ENCODE assay signal across 9 cellular contexts in genomic region chr7:24963218-24963617, GRCh38. TPM values are rescaled to one million over a fixed set of nuclear protein-coding genes. Genes with fewer than 3 reads are reported as not detected.
DNase-seq lines count a peak whose midpoint lies in the region; ATAC-seq, FAIRE-seq and TF ChIP-seq lines count a peak whose summit lies in the region.
"Had no signal": no experiment of that assay in that cellular context is flagged by ENCODE, and none has a peak within 500 bp of the region (broad histone marks: within the 10 kb centered on the region; RNA-seq: fewer than 3 reads in every experiment).

No MANE protein-coding gene starts in this region.

- peaks cover 0 to 3% (median 0%) of the 10 kb centered on the region in 7 donors for H3K9me3 Mint-ChIP-seq in CD14-positive monocyte
- H3K9me3 Mint-ChIP-seq in naive thymus-derived CD4-positive, alpha-beta T cell, result peaks cover 0 to 2% (median 0%) of the 10 kb centered on the region in 11 donors

- no peak overlapping the region for H3K4me3 ChIP-seq in bronchial epithelial cell (ENCODE audit: low read depth, low read length)
- no peak overlapping the region for H3K4me3 ChIP-seq in naive thymus-derived CD4-positive, alpha-beta T cell (ENCODE audit: low read length)
- H3K4me3 ChIP-seq: breast epithelium had no signal

- CTCF ChIA-PET in naive thymus-derived CD4-positive, alpha-beta T cell (lab: Charles Lee), result interaction anchor here (1.0 to 1.1 kb wide), 2 partner anchors 16 to 18 kb away, joined by 3 read pairs; no protein-coding TSS in a partner anchor

- H3K4me3 Mint-ChIP-seq in CD14-positive monocyte, result peak overlapping the region; percentile 27 to 75
- H3K4me3 Mint-ChIP-seq in naive thymus-derived CD4-positive, alpha-beta T cell, result peak overlapping the region in 1 of 10 donors; percentile 16

- H3K27ac Mint-ChIP-seq in CD14-positive monocyte, result peak overlapping the region; percentile 84 to 96 (median 93)
- peak overlapping the region in 3 of 9 donors; percentile 46 to 66 (median 65) for H3K27ac Mint-ChIP-seq in naive thymus-derived CD4-positive, alpha-beta T cell

- peak; percentile 25 for ATAC-seq in GM21529 (IDR thresholded peaks at IDR 0.05; ENCODE audit: unreplicated experiment)
- peak; percentile 71 for ATAC-seq in naive thymus-derived CD4-positive, alpha-beta T cell
- ATAC-seq in GM21515 (IDR thresholded peaks at IDR 0.05; ENCODE audit: unreplicated experiment), result no peak

- no peak overlapping the region for H3K27ac ChIP-seq in naive thymus-derived CD4-positive, alpha-beta T cell (ENCODE audit: low read depth, low read length)

- TF ChIP-seq CTCF in CD14-positive monocyte (IDR thresholded peaks at IDR 0.05) (no peak), bronchial epithelial cell (IDR thresholded peaks at IDR 0.05; ENCODE audit: insufficient read depth, low read length, severe bottlenecking) (no peak)

- no peaks in the 10 kb centered on the region for H3K36me3 ChIP-seq in bronchial epithelial cell (ENCODE audit: control insufficient read depth, insufficient read depth, low read length)
- H3K36me3 ChIP-seq in naive thymus-derived CD4-positive, alpha-beta T cell (ENCODE audit: control insufficient read depth in 2 of 3, insufficient read depth in 3 of 3, low read length in 3 of 3), result no peaks in the 10 kb centered on the region
- H3K36me3 ChIP-seq: breast epithelium had no signal

- no peaks in the 10 kb centered on the region for H3K9me3 ChIP-seq in naive thymus-derived CD4-positive, alpha-beta T cell (ENCODE audit: control insufficient read depth in 2 of 3, low read length in 3 of 3)
- H3K9me3 ChIP-seq: breast epithelium had no signal

- peaks cover 22 to 62% of the 10 kb centered on the region in 2 donors for H3K4me1 ChIP-seq in naive thymus-derived CD4-positive, alpha-beta T cell (ENCODE audit: control insufficient read depth in 2 of 2, insufficient read depth in 2 of 2, low read length in 2 of 2)
- H3K4me1 ChIP-seq: breast epithelium had no signal

- DNase-seq in CD14-positive monocyte (ENCODE audit: low spot score), result peak; percentile 83
- peak; percentile 78 for DNase-seq in OCI-M1 (lab: John Stamatoyannopoulos, UW)
- no peak for DNase-seq in bronchial epithelial cell (ENCODE audit: low read depth)
- DNase-seq in naive thymus-derived CD4-positive, alpha-beta T cell, result peak in 1 of 9 donors; percentile 39
- DNase-seq in NCI-H82 (lab: John Stamatoyannopoulos, UW), result no peak
- DNase-seq in GM19238 (ENCODE audit: insufficient read length, low spot score), result no peak

- peaks cover 0 to 5% of the 10 kb centered on the region in 2 donors for H3K36me3 Mint-ChIP-seq in CD14-positive monocyte
- peaks cover 0 to 28% (median 4%) of the 10 kb centered on the region in 5 donors for H3K36me3 Mint-ChIP-seq in naive thymus-derived CD4-positive, alpha-beta T cell

- POLR2A ChIA-PET in naive thymus-derived CD4-positive, alpha-beta T cell (lab: Charles Lee), result no interaction called here

- H3K4me1 Mint-ChIP-seq in CD14-positive monocyte, result peaks cover 45% of the 10 kb centered on the region
- H3K4me1 Mint-ChIP-seq in naive thymus-derived CD4-positive, alpha-beta T cell, result peaks cover 64 to 84% (median 79%) of the 10 kb centered on the region in 7 donors

- intact Hi-C loops in CD14-positive monocyte (cut with micrococcal nuclease), result no loop called here
- intact Hi-C loops in naive thymus-derived CD4-positive, alpha-beta T cell (cut with micrococcal nuclease), result no loop called here

- peaks cover 0 to 1% (median 0%) of the 10 kb centered on the region in 3 donors for H3K27me3 Mint-ChIP-seq in CD14-positive monocyte (ENCODE audit: low read depth in 3 of 3)
- H3K27me3 Mint-ChIP-seq in naive thymus-derived CD4-positive, alpha-beta T cell, result no peaks in the 10 kb centered on the region

- peak; percentile 28 for FAIRE-seq in bronchial epithelial cell (lab: Jason Lieb, UNC)

- H3K27me3 ChIP-seq in bronchial epithelial cell (ENCODE audit: control insufficient read depth, insufficient read depth, low read length), result no peaks in the 10 kb centered on the region
- H3K27me3 ChIP-seq in naive thymus-derived CD4-positive, alpha-beta T cell (ENCODE audit: control insufficient read depth in 2 of 2, insufficient read depth in 2 of 2, low read length in 2 of 2), result no peaks in the 10 kb centered on the region
- H3K27me3 ChIP-seq: breast epithelium had no signal

RNA-seq across cellular contexts. Expression of gene OSBPL3, which starts 16.8 kb away (rescaled TPM):
- polyA plus RNA-seq in CD14-positive monocyte, result 1 to 10 TPM; 2.6 to 3.7 TPM
- 19.7 and 25.0 TPM in 2 replicates for total RNA-seq in bronchial epithelial cell
- total RNA-seq in naive thymus-derived CD4-positive, alpha-beta T cell, result 10 to 100 TPM; 17.1 to 75.7 (median 22.7) TPM
- 1 to 10 TPM; 4.5 to 5.0 TPM for polyA plus RNA-seq in naive thymus-derived CD4-positive, alpha-beta T cell

Comparison
In these comparisons a context has a peak if more than half of its experiments do, and no peak if none do; other contexts are left out.
1. DNase-seq: peak in CD14-positive monocyte (single experiment) and OCI-M1 (single experiment); none in bronchial epithelial cell (single experiment), NCI-H82 (single experiment) and GM19238 (single experiment).